In the genomic region with DNA sequence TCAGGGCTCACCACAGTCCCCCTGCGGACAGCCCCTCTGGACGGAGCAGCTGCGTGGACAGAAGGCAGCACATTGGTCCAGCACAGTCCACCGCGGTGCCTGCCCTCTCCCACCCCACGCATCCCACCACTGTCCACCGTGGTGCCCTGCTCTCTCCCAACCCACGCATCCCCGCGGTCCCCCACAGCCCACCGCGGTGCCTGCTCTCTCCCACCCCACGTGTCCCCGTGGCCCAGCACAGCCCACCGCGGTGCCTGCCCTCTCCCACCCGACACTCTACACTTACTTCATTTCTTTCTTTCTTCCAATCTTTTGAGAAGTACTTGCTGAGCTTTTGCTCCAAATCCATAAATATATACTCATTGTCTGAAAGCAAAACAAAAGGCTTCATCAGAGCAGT, we compare ENCODE assay signal across 9 cellular contexts. TPM values are rescaled to one million over a fixed set of nuclear protein-coding genes. Genes with fewer than 3 reads are reported as not detected.
"Had no signal": no experiment of that assay in that cellular context is flagged by ENCODE, and none has a peak within 500 bp of the region (broad histone marks: within the 10 kb centered on the region; RNA-seq: fewer than 3 reads in every experiment).

No MANE protein-coding gene starts in this region.

- DNase-seq: IMR-90, KBM-7, KG1 had no signal

- H3K27ac Mint-ChIP-seq: IgD-negative memory B cell had no signal

- H3K4me1 Mint-ChIP-seq: IgD-negative memory B cell had no signal

- H3K9me3 Mint-ChIP-seq: IgD-negative memory B cell had no signal

- H3K4me3 ChIP-seq: K562 had no signal

- ATAC-seq: HepG2, K562 had no signal

- H3K36me3 Mint-ChIP-seq: IgD-negative memory B cell had no signal

- H3K27me3 Mint-ChIP-seq: IgD-negative memory B cell had no signal

- H3K27ac ChIP-seq: HL-60 had no signal

RNA-seq across cellular contexts. Expression of a gene that starts 11.9 kb away (rescaled TPM):
- total RNA-seq: HepG2, HT-29, HT1080, IMR-90 had no signal
- polyA plus RNA-seq: IgD-negative memory B cell, IMR-90 had no signal
